Comparison of ENCODE assay signal across 8 cellular contexts in the genomic region with DNA sequence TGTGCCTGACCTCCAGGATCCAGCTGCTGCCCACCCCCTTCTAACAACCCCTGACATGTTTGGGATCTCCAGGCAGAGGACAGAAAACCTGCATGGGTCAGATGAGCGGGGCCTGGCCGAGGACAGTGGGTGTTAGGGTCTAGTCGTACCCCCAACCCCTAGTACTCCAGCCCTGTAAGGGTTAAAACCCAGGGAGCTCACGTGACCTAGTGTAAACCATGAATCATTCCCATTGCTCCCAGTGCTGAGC.
A peak's percentile ranks its signal among the peaks of the same experiment; 100 is the strongest.
DNase-seq lines count a peak whose midpoint lies in the region; ATAC-seq and TF ChIP-seq lines count a peak whose summit lies in the region.

No MANE protein-coding gene starts in this region.

- no peaks in the 10 kb centered on the region for H3K36me3 ChIP-seq in mucosa of stomach (ENCODE audit: control insufficient read depth, insufficient read depth, low read length)

- DNase-seq in HuH-7 (ENCODE audit: low spot score) (peak; percentile 87), HK-2 (ENCODE audit: unreplicated experiment) (no peak), amygdala (lab: John Stamatoyannopoulos, UW) (no peak)
- DNase-seq in central memory CD8-positive, alpha-beta T cell (ENCODE audit: low spot score in 2 of 2): no peak

- no peaks in the 10 kb centered on the region for H3K27me3 Mint-ChIP-seq in central memory CD8-positive, alpha-beta T cell

- H3K4me3 Mint-ChIP-seq in central memory CD8-positive, alpha-beta T cell: peak overlapping the region; percentile 79

- peak overlapping the region; percentile 53 for H3K4me3 ChIP-seq in mucosa of stomach (ENCODE audit: low read length)

- H3K9ac ChIP-seq in mucosa of stomach (ENCODE audit: low read length): peak overlapping the region; percentile 71

- H3K4me1 ChIP-seq in mucosa of stomach (ENCODE audit: control insufficient read depth, insufficient read depth, low read length): peaks cover 49% of the 10 kb centered on the region

- no peak for ATAC-seq in central memory CD8-positive, alpha-beta T cell (replicated peaks; ENCODE audit: extremely low read depth, poor library complexity, severe bottlenecking)
- ATAC-seq in HG03432 (IDR thresholded peaks at IDR 0.05; ENCODE audit: unreplicated experiment): no peak
- no peak for ATAC-seq in GM18519 (IDR thresholded peaks at IDR 0.05; ENCODE audit: low FRiP score, unreplicated experiment)

- H3K9me3 ChIP-seq in mucosa of stomach (ENCODE audit: control insufficient read depth, low read length): no peaks in the 10 kb centered on the region

- H3K27ac ChIP-seq in 22Rv1: peak overlapping the region; percentile 80

- peaks cover 22% of the 10 kb centered on the region for H3K4me1 Mint-ChIP-seq in central memory CD8-positive, alpha-beta T cell

- H3K36me3 Mint-ChIP-seq in central memory CD8-positive, alpha-beta T cell (ENCODE audit: insufficient read depth): peaks cover 5% of the 10 kb centered on the region

- no peak for TF ChIP-seq CTCF in 22Rv1 (IDR thresholded peaks at IDR 0.05)

- H3K27ac Mint-ChIP-seq in central memory CD8-positive, alpha-beta T cell (ENCODE audit: low read depth): peak overlapping the region; percentile 85

- H3K27me3 ChIP-seq in mucosa of stomach (ENCODE audit: control insufficient read depth, insufficient read depth, low read length): no peaks in the 10 kb centered on the region

- no peaks in the 10 kb centered on the region for H3K9me3 Mint-ChIP-seq in central memory CD8-positive, alpha-beta T cell
